ENCODE assay signal across 20 cellular contexts in genomic region chr17:37399404-37399803, GRCh38. TPM values are rescaled to one million over a fixed set of nuclear protein-coding genes. Genes with fewer than 3 reads are reported as not detected.
DNase-seq lines count a peak whose midpoint lies in the region; ATAC-seq, FAIRE-seq and TF ChIP-seq lines count a peak whose summit lies in the region.
"Had no signal": no experiment of that assay in that cellular context is flagged by ENCODE, and none has a peak within 500 bp of the region (broad histone marks: within the 10 kb centered on the region; RNA-seq: fewer than 3 reads in every experiment).

No MANE protein-coding gene starts in this region.

- H3K9me1 ChIP-seq in IMR-90 (ENCODE audit: insufficient read depth, low read length): peaks cover 9% of the 10 kb centered on the region; the same call in 1 of the 2 replicates

- H3K36me3 ChIP-seq in IMR-90 (ENCODE audit: control insufficient read depth, insufficient read depth, low read length) (no peaks in the 10 kb centered on the region), SK-N-SH (replicated peaks in 1 of 2; ENCODE audit: control insufficient read depth in 1 of 2, insufficient read depth in 2 of 2, low read length in 1 of 2) (no peaks in the 10 kb centered on the region)

- dilution Hi-C loops in IMR-90 (cut with HindIII; ENCODE audit: low sequenced_read_pairs, unreplicated experiment): no loop called here

- H3K9me3 ChIP-seq in IMR-90 (ENCODE audit: control insufficient read depth, insufficient read depth, low read length) (no peaks in the 10 kb centered on the region), SK-N-SH (no peaks in the 10 kb centered on the region)

- peaks cover 9 to 37% of the 10 kb centered on the region in 2 experiments for H3K79me1 ChIP-seq in IMR-90 (ENCODE audit: low read depth in 1 of 2, low read length in 2 of 2)

- H4K8ac ChIP-seq in IMR-90 (ENCODE audit: low read depth in 2 of 2, low read length in 2 of 2): no peak overlapping the region

- H4K20me1 ChIP-seq in IMR-90 (ENCODE audit: insufficient read depth, low read length): no peaks in the 10 kb centered on the region; the same call in 1 of the 2 replicates
- peaks cover 7% of the 10 kb centered on the region; the same call in 1 of the 2 replicates for H4K20me1 ChIP-seq in SK-N-SH (ENCODE audit: insufficient read depth)

- peak; percentile 80 for DNase-seq in A172 (ENCODE audit: low spot score)
- DNase-seq in IMR-90: peak; percentile 19
- no peak for DNase-seq in SK-N-SH
- peak; percentile 64 for DNase-seq in epithelial cell of esophagus (ENCODE audit: low read depth)
- no peak for DNase-seq in GM12891 (ENCODE audit: insufficient read length, low spot score)
- no peak for DNase-seq in T1000 (lab: John Stamatoyannopoulos, UW)
- DNase-seq: 8988T, C1 segment of cervical spinal cord, GM23248, NCI-H1436 treated with DMSO at 0.1 percent for 48 hours, NCI-H2081, NCI-H526 treated with DMSO at 0.1 percent for 48 hours, OCI-M1, Right ventricle myocardium superior had no signal

- no peak overlapping the region for H2BK5ac ChIP-seq in IMR-90 (ENCODE audit: low read depth, low read length, poor library complexity, severe bottlenecking)

- H3K27me3 ChIP-seq in IMR-90 (ENCODE audit: control insufficient read depth, insufficient read depth, low read length) (no peaks in the 10 kb centered on the region), SK-N-SH (ENCODE audit: insufficient read depth) (no peaks in the 10 kb centered on the region)

- H4K91ac ChIP-seq in IMR-90 (ENCODE audit: insufficient read depth, low read depth, low read length): no peak overlapping the region

- H3K56ac ChIP-seq in IMR-90 (ENCODE audit: extremely low read depth, insufficient read depth, low read length): no peak overlapping the region

- in situ Hi-C loops in IMR-90 (cut with MboI; ENCODE audit: low sequenced_read_pairs): no loop called here

- H3K23ac ChIP-seq in IMR-90 (ENCODE audit: low read depth, low read length): no peak overlapping the region

- ATAC-seq in IMR-90 (ENCODE audit: low read depth) (no peak), HG03521 (IDR thresholded peaks at IDR 0.05; ENCODE audit: unreplicated experiment) (no peak), HG02981 (IDR thresholded peaks at IDR 0.05; ENCODE audit: unreplicated experiment) (no peak)
- ATAC-seq: HepG2 had no signal

- FAIRE-seq in GM12891 (lab: Jason Lieb, UNC): no peak
- FAIRE-seq: G401.6, GM12892, HepG2 had no signal

- peaks cover 25% of the 10 kb centered on the region for H3K79me2 ChIP-seq in SK-N-SH (ENCODE audit: insufficient read depth)

- 90% methylated on average over 2 of the region's 4 CpGs; no CpG with 5 or more reads in 1 of the 2 experiments for WGBS in IMR-90 (ENCODE audit: extremely low coverage in 2 of 2, insufficient read length in 1 of 2), 2 experiments
- WGBS in SK-N-SH (ENCODE audit: low lambda C conversion rate): 87% methylated on average over 4 of the region's 4 CpGs

- H3K18ac ChIP-seq in IMR-90 (ENCODE audit: low read depth, low read length): no peak overlapping the region

- POLR2A ChIA-PET in IMR-90 (lab: Charles Lee; ENCODE audit: unreplicated experiment): no interaction called here
- POLR2A ChIA-PET in SK-N-SH (lab: Yijun Ruan, JAX): no interaction called here

- no peak overlapping the region for H2BK120ac ChIP-seq in IMR-90 (ENCODE audit: low read depth, low read length)

- no peak overlapping the region for H2BK15ac ChIP-seq in IMR-90 (ENCODE audit: low read depth, low read length)

- TF ChIP-seq POLR2A in IMR-90 (IDR thresholded peaks at IDR 0.05; ENCODE audit: low read depth, low read length) (no peak), GM12891 (IDR thresholded peaks at IDR 0.05; ENCODE audit: low read depth, low read length) (no peak)

- no peak overlapping the region for H3K4ac ChIP-seq in IMR-90 (ENCODE audit: low read depth, low read length)

- no peak overlapping the region for H2BK20ac ChIP-seq in IMR-90 (ENCODE audit: low read depth, low read length)

- no TSS peak for BruUV-seq in IMR-90 (replicated peaks; lab: Mats Ljungman, UMichigan)

- TF ChIP-seq RAD21 in IMR-90 (IDR thresholded peaks at IDR 0.05; ENCODE audit: low read length) (no peak), SK-N-SH (IDR thresholded peaks at IDR 0.05; ENCODE audit: low read length) (no peak)

- H2AFZ ChIP-seq in IMR-90 (replicated peaks; ENCODE audit: low read length, poor library complexity) (no peak overlapping the region), SK-N-SH (ENCODE audit: low read depth) (no peak overlapping the region)
- H2AFZ ChIP-seq: GM23248 had no signal

- H3K4me2 ChIP-seq in IMR-90 (ENCODE audit: low read depth, low read length) (no peak overlapping the region), SK-N-SH (no peak overlapping the region)

- CTCF ChIA-PET in IMR-90 (lab: Yijun Ruan, JAX): no interaction called here
- CTCF ChIA-PET in SK-N-SH (lab: Yijun Ruan, JAX): interaction anchor here (2.7 kb wide), 1 partner anchor 25 kb away, joined by 20 read pairs; no protein-coding TSS in a partner anchor

- H3K14ac ChIP-seq in IMR-90 (replicated peaks; ENCODE audit: low read depth, low read length): no peak overlapping the region

- H3K27ac ChIP-seq in IMR-90 (ENCODE audit: insufficient read depth, low read length): no peak overlapping the region
- no peak overlapping the region for H3K27ac ChIP-seq in SK-N-SH (ENCODE audit: low read depth in 2 of 2, low read length in 1 of 2)
- H3K27ac ChIP-seq: GM23248 had no signal

- no peak overlapping the region for H3K4me3 ChIP-seq in IMR-90 (ENCODE audit: insufficient read depth, low read depth, low read length)
- H3K4me3 ChIP-seq in SK-N-SH (ENCODE audit: low read depth in 2 of 2, low read length in 1 of 2): no peak overlapping the region
- no peak overlapping the region for H3K4me3 ChIP-seq in epithelial cell of esophagus (ENCODE audit: low read length)
- H3K4me3 ChIP-seq: GM23248 had no signal

- no peak overlapping the region for H2AK5ac ChIP-seq in IMR-90 (ENCODE audit: low read depth, low read length)

- peaks cover 9% of the 10 kb centered on the region for H3F3A ChIP-seq in SK-N-SH (replicated peaks; ENCODE audit: insufficient read depth)

- no peaks in the 10 kb centered on the region for H3K9me2 ChIP-seq in SK-N-SH

- no peak overlapping the region for H3K9ac ChIP-seq in IMR-90 (ENCODE audit: low read depth, low read length)
- H3K9ac ChIP-seq in SK-N-SH: no peak overlapping the region
- H3K9ac ChIP-seq: GM23248 had no signal

- no peak for TF ChIP-seq EP300 in SK-N-SH (IDR thresholded peaks at IDR 0.05; ENCODE audit: borderline replicate concordance in 1 of 2, low read depth in 1 of 2, low read length in 1 of 2)

- intact Hi-C loops in IMR-90 (cut with micrococcal nuclease): no loop called here

- TF ChIP-seq CTCF in IMR-90 (conservative IDR thresholded peaks at IDR 0.05; ENCODE audit: low read depth, low read length) (no peak), SK-N-SH (IDR thresholded peaks at IDR 0.05) (no peak), epithelial cell of esophagus (IDR thresholded peaks at IDR 0.05; ENCODE audit: insufficient read depth, low read depth, low read length, missing control alignments) (no peak)

- H2AK9ac ChIP-seq in IMR-90 (replicated peaks; ENCODE audit: low read depth, low read length, poor library complexity): no peak overlapping the region

- no peak overlapping the region for H4K5ac ChIP-seq in IMR-90 (ENCODE audit: low read depth, low read length)

- H3K4me1 ChIP-seq in IMR-90 (ENCODE audit: control insufficient read depth, insufficient read depth, low read length) (peaks cover 2% of the 10 kb centered on the region; the same call in 1 of the 2 replicates), SK-N-SH (ENCODE audit: control insufficient read depth in 1 of 2, insufficient read depth in 2 of 2, low read depth in 1 of 2, low read length in 1 of 2) (no peaks in the 10 kb centered on the region)

TF ChIP-seq in IMR-90, 13 proteins besides CTCF, POLR2A, EP300 and RAD21 (continues in another document):
- TF ChIP-seq RFX5 (IDR thresholded peaks at IDR 0.05; ENCODE audit: low read depth, low read length) (no peak), BHLHE40 (IDR thresholded peaks at IDR 0.05; ENCODE audit: low read depth, low read length) (no peak), CHD1 (IDR thresholded peaks at IDR 0.05; ENCODE audit: low read depth, low read length) (no peak)

TF ChIP-seq in SK-N-SH, 30 proteins besides CTCF, POLR2A, EP300 and RAD21 (continues in another document):
- TF ChIP-seq POLR2AphosphoS5 (IDR thresholded peaks at IDR 0.05; ENCODE audit: low read depth, low read length) (no peak), NRF1 (IDR thresholded peaks at IDR 0.05; ENCODE audit: low read depth, low read length) (no peak)

TF ChIP-seq in GM12891, 5 proteins besides CTCF, POLR2A, EP300 and RAD21 (continues in another document):
- no peak for TF ChIP-seq PAX5 (IDR thresholded peaks at IDR 0.05; ENCODE audit: insufficient read depth, low read length, severe bottlenecking)
- no peak for TF ChIP-seq POU2F2 (IDR thresholded peaks at IDR 0.05; ENCODE audit: low read depth, low read length)
- TF ChIP-seq SPI1 (IDR thresholded peaks at IDR 0.05; ENCODE audit: low read depth, low read length): no peak

RNA-seq across cellular contexts. Expression of gene ACACA, which starts 7.2 kb away (rescaled TPM):
- total RNA-seq in A172 (2014; rRNA removed; shearing (Covaris generic)): 41.7 and 52.6 TPM in 2 replicates
- 35.3 and 39.1 TPM in 2 replicates for total RNA-seq in IMR-90 (2012; rRNA removed)
- polyA plus RNA-seq in IMR-90 (2012; rRNA removed) (19.7 and 21.3 TPM in 2 replicates), SK-N-SH (2012; rRNA removed) (27.2 and 33.7 TPM in 2 replicates)
- 8.0 and 10.6 TPM in 2 replicates for polyA plus RNA-seq in IMR-90 (2012; cell fraction: cytosol; rRNA removed)
- polyA plus RNA-seq in IMR-90 (2012; cell fraction: nucleus; rRNA removed; ENCODE audit: low replicate concordance): 16.2 and 40.7 TPM in 2 replicates
- polyA plus RNA-seq in SK-N-SH (2012; cell fraction: cytosol; rRNA removed): 24.0 and 27.7 TPM in 2 replicates
- polyA plus RNA-seq in SK-N-SH (2012; cell fraction: nucleus; rRNA removed): 36.5 and 55.0 TPM in 2 replicates
- polyA plus RNA-seq in GM12891 (2012; ENCODE audit: low read depth, missing spikeins): 15.5 TPM

RNA-seq across cellular contexts. Expression of gene TADA2A, which starts 7.3 kb away (rescaled TPM):
- total RNA-seq in A172 (2014; rRNA removed; shearing (Covaris generic)): 27.1 and 29.1 TPM in 2 replicates
- 17.2 and 19.7 TPM in 2 replicates for total RNA-seq in IMR-90 (2012; rRNA removed)
- 9.0 and 13.1 TPM in 2 replicates for polyA plus RNA-seq in IMR-90 (2012; rRNA removed)
- polyA plus RNA-seq in IMR-90 (2012; cell fraction: cytosol; rRNA removed): 3.4 and 3.5 TPM in 2 replicates
- 7.1 and 33.3 TPM in 2 replicates for polyA plus RNA-seq in IMR-90 (2012; cell fraction: nucleus; rRNA removed; ENCODE audit: low replicate concordance)
- 9.7 and 11.7 TPM in 2 replicates for polyA plus RNA-seq in SK-N-SH (2012; rRNA removed)
- polyA plus RNA-seq in SK-N-SH (2012; cell fraction: cytosol; rRNA removed): 7.4 and 8.1 TPM in 2 replicates
- 16.4 and 27.5 TPM in 2 replicates for polyA plus RNA-seq in SK-N-SH (2012; cell fraction: nucleus; rRNA removed)
- 15.6 TPM for polyA plus RNA-seq in GM12891 (2012; ENCODE audit: low read depth, missing spikeins)

RNA-seq across cellular contexts. Expression of gene C17orf78, which starts 23.6 kb away (rescaled TPM):
- not detected in 2 replicates for total RNA-seq in A172 (2014; rRNA removed; shearing (Covaris generic))
- total RNA-seq in IMR-90 (2012; rRNA removed): not detected in 2 replicates
- polyA plus RNA-seq in IMR-90 (2012; rRNA removed) (not detected in 2 replicates), SK-N-SH (2012; rRNA removed) (not detected in 2 replicates)
- not detected in 2 replicates for polyA plus RNA-seq in IMR-90 (2012; cell fraction: cytosol; rRNA removed)
- not detected in 2 replicates for polyA plus RNA-seq in IMR-90 (2012; cell fraction: nucleus; rRNA removed; ENCODE audit: low replicate concordance)
- polyA plus RNA-seq in SK-N-SH (2012; cell fraction: cytosol; rRNA removed): not detected in 2 replicates
- not detected in 2 replicates for polyA plus RNA-seq in SK-N-SH (2012; cell fraction: nucleus; rRNA removed)
- polyA plus RNA-seq in GM12891 (2012; ENCODE audit: low read depth, missing spikeins): not detected
- total RNA-seq: GM23248, HepG2, LHCN-M2, Right ventricle myocardium superior had no signal
- polyA plus RNA-seq: GM23248, HepG2 had no signal

Comparison
In these comparisons a context has a peak if more than half of its experiments do, and no peak if none do; other contexts are left out.
1. DNase-seq: peak in A172 (single experiment), IMR-90 (single experiment) and epithelial cell of esophagus (single experiment); none in SK-N-SH (single experiment), GM12891 (single experiment) and T1000 (single experiment).